In genomic region chr18:23311346-23312103, GRCh38 we compare ENCODE assay signal across 11 cellular contexts.
A peak's percentile ranks its signal among the peaks of the same experiment; 100 is the strongest.
DNase-seq lines count a peak whose midpoint lies in the region; ATAC-seq and TF ChIP-seq lines count a peak whose summit lies in the region.
"Had no signal": no experiment of that assay in that cellular context is flagged by ENCODE, and none has a peak within 500 bp of the region (broad histone marks: within the 10 kb centered on the region; RNA-seq: fewer than 3 reads in every experiment).

No MANE protein-coding gene starts in this region.

- no peaks in the 10 kb centered on the region for H3K4me1 ChIP-seq in thymus (ENCODE audit: control insufficient read depth, insufficient read depth, low read length)

- peak overlapping the region; percentile 33 for H3K27ac ChIP-seq in thymus (ENCODE audit: low read depth)

- H3K36me3 Mint-ChIP-seq in chondrocyte (ENCODE audit: low read depth): peaks cover 5% of the 10 kb centered on the region
- H3K36me3 Mint-ChIP-seq in activated T-cell treated with anti-CD3 and anti-CD28 coated beads, Interleukin-2, amount 50 U/mL, for 72 hours (ENCODE audit: insufficient read depth in 2 of 2): peaks cover 0 to 7% of the 10 kb centered on the region in 2 donors

- H3K4me3 ChIP-seq in thymus (ENCODE audit: low read length): no peak overlapping the region

- H3K27me3 ChIP-seq in thymus (ENCODE audit: control insufficient read depth, insufficient read depth): no peaks in the 10 kb centered on the region

- H3K9me3 Mint-ChIP-seq in chondrocyte (ENCODE audit: low read depth): peaks cover 6% of the 10 kb centered on the region
- peaks cover 0 to 4% of the 10 kb centered on the region in 2 donors for H3K9me3 Mint-ChIP-seq in activated T-cell treated with anti-CD3 and anti-CD28 coated beads, Interleukin-2, amount 50 U/mL, for 72 hours

- H3K36me3 ChIP-seq in thymus (ENCODE audit: control insufficient read depth, insufficient read depth): no peaks in the 10 kb centered on the region

- H3K27me3 Mint-ChIP-seq in chondrocyte (ENCODE audit: low read depth): no peaks in the 10 kb centered on the region
- H3K27me3 Mint-ChIP-seq in activated T-cell treated with anti-CD3 and anti-CD28 coated beads, Interleukin-2, amount 50 U/mL, for 72 hours (ENCODE audit: low read depth): no peaks in the 10 kb centered on the region

- H3K27ac Mint-ChIP-seq in chondrocyte (ENCODE audit: unreplicated experiment): peak overlapping the region; percentile 94
- H3K27ac Mint-ChIP-seq in activated T-cell treated with anti-CD3 and anti-CD28 coated beads, Interleukin-2, amount 50 U/mL, for 72 hours: no peak overlapping the region

- peak; percentile 71 for DNase-seq in LHCN-M2 (ENCODE audit: low read depth)
- DNase-seq in chondrocyte (ENCODE audit: low spot score): no peak
- peak; percentile 97 for DNase-seq in iris pigment epithelial cell (ENCODE audit: low read depth)
- DNase-seq in nucleus accumbens (lab: John Stamatoyannopoulos, UW): no peak
- DNase-seq in activated CD8-positive, alpha-beta memory T cell treated with anti-CD3 and anti-CD28 coated beads for 24 hours: no peak
- no peak for DNase-seq in activated T-cell treated with anti-CD3 and anti-CD28 coated beads, Interleukin-2, amount 50 U/mL, for 72 hours
- DNase-seq: DMS79 treated with DMSO at 0.1 percent for 48 hours, GOT3, SW 1271 had no signal

- peak overlapping the region; percentile 21 for H3K4me3 Mint-ChIP-seq in chondrocyte (ENCODE audit: unreplicated experiment)
- no peak overlapping the region for H3K4me3 Mint-ChIP-seq in activated T-cell treated with anti-CD3 and anti-CD28 coated beads, Interleukin-2, amount 50 U/mL, for 72 hours

- H3K4me1 Mint-ChIP-seq in chondrocyte (ENCODE audit: low read depth): peaks cover 84% of the 10 kb centered on the region
- H3K4me1 Mint-ChIP-seq in activated T-cell treated with anti-CD3 and anti-CD28 coated beads, Interleukin-2, amount 50 U/mL, for 72 hours (ENCODE audit: low read depth): peaks cover 47% of the 10 kb centered on the region

- H3K9me3 ChIP-seq in thymus (ENCODE audit: control insufficient read depth): no peaks in the 10 kb centered on the region

- TF ChIP-seq CTCF in chondrocyte (IDR thresholded peaks at IDR 0.05): no peak

- no peak for ATAC-seq in activated T-cell treated with anti-CD3 and anti-CD28 coated beads, Interleukin-2, amount 50 U/mL, for 72 hours (replicated peaks in 1 of 2)
- ATAC-seq in HG03159 (IDR thresholded peaks at IDR 0.05; ENCODE audit: unreplicated experiment): no peak

- WGBS in thymus: 97% methylated on average over 7 of the region's 7 CpGs

Comparison
In these comparisons a context has a peak if more than half of its experiments do, and no peak if none do; other contexts are left out.
1. DNase-seq: peak in LHCN-M2 (single experiment) and iris pigment epithelial cell (single experiment); none in chondrocyte (single experiment), nucleus accumbens (0 of 56), activated CD8-positive, alpha-beta memory T cell treated with anti-CD3 and anti-CD28 coated beads for 24 hours (single experiment) and activated T-cell treated with anti-CD3 and anti-CD28 coated beads, Interleukin-2, amount 50 U/mL, for 72 hours (0 of 2).